ENCODE assay signal across 8 cellular contexts in genomic region chr3:185549111-185549510, GRCh38. TPM values are rescaled to one million over a fixed set of nuclear protein-coding genes. Genes with fewer than 3 reads are reported as not detected.
DNase-seq lines count a peak whose midpoint lies in the region; ATAC-seq and TF ChIP-seq lines count a peak whose summit lies in the region.

No MANE protein-coding gene starts in this region.

- CTCF ChIA-PET in activated CD4-positive, alpha-beta memory T cell treated with anti-CD3 and anti-CD28 coated beads, Interleukin-2, amount 10 ng/mL, durations not matched to agents 7 days and 5 days (lab: Charles Lee), result no interaction called here

- H3K9me3 Mint-ChIP-seq in chondrocyte (ENCODE audit: low read depth), result no peaks in the 10 kb centered on the region
- no peaks in the 10 kb centered on the region for H3K9me3 Mint-ChIP-seq in activated CD4-positive, alpha-beta memory T cell treated with anti-CD3 and anti-CD28 coated beads, Interleukin-2, amount 10 ng/mL, durations not matched to agents 7 days and 5 days
- no peaks in the 10 kb centered on the region for H3K9me3 Mint-ChIP-seq in nephron progenitor cell

- H3K36me3 ChIP-seq in MG63, result no peaks in the 10 kb centered on the region

- no peak for TF ChIP-seq CTCF in chondrocyte (IDR thresholded peaks at IDR 0.05)
- TF ChIP-seq CTCF in nephron progenitor cell (IDR thresholded peaks at IDR 0.05), result no peak

- H3K36me3 Mint-ChIP-seq in chondrocyte (ENCODE audit: low read depth) (no peaks in the 10 kb centered on the region), nephron progenitor cell (ENCODE audit: low read depth) (no peaks in the 10 kb centered on the region)
- H3K36me3 Mint-ChIP-seq in activated CD4-positive, alpha-beta memory T cell treated with anti-CD3 and anti-CD28 coated beads, Interleukin-2, amount 10 ng/mL, durations not matched to agents 7 days and 5 days (ENCODE audit: low read depth), result no peaks in the 10 kb centered on the region

- no peaks in the 10 kb centered on the region for H3K9me3 ChIP-seq in MG63

- no peak for ATAC-seq in GM19328 (IDR thresholded peaks at IDR 0.05; ENCODE audit: unreplicated experiment)

- DNase-seq in AG08396 (ENCODE audit: low spot score) (peak; percentile 86), MG63 (peak; percentile 88), chondrocyte (ENCODE audit: low spot score) (no peak), lung microvascular endothelial cell (ENCODE audit: low read depth in 2 of 2) (peak; percentile 90 to 93), nephron progenitor cell (no peak), NCI-H82 treated with DMSO at 0.1 percent for 48 hours (lab: John Stamatoyannopoulos, UW; ENCODE audit: unreplicated experiment) (no peak)
- no peak for DNase-seq in activated CD4-positive, alpha-beta memory T cell treated with anti-CD3 and anti-CD28 coated beads, Interleukin-2, amount 10 ng/mL, durations not matched to agents 7 days and 5 days

- H3K4me1 Mint-ChIP-seq in chondrocyte (ENCODE audit: low read depth), result peaks cover 22% of the 10 kb centered on the region
- H3K4me1 Mint-ChIP-seq in activated CD4-positive, alpha-beta memory T cell treated with anti-CD3 and anti-CD28 coated beads, Interleukin-2, amount 10 ng/mL, durations not matched to agents 7 days and 5 days, result peaks cover 14% of the 10 kb centered on the region
- peaks cover 8% of the 10 kb centered on the region for H3K4me1 Mint-ChIP-seq in nephron progenitor cell

- H3K27ac Mint-ChIP-seq in chondrocyte (ENCODE audit: unreplicated experiment), result peak overlapping the region; percentile 80
- H3K27ac Mint-ChIP-seq in activated CD4-positive, alpha-beta memory T cell treated with anti-CD3 and anti-CD28 coated beads, Interleukin-2, amount 10 ng/mL, durations not matched to agents 7 days and 5 days, result no peak overlapping the region
- H3K27ac Mint-ChIP-seq in nephron progenitor cell, result no peak overlapping the region

- no peak overlapping the region for H3K4me3 ChIP-seq in MG63

- no peaks in the 10 kb centered on the region for H3K27me3 ChIP-seq in MG63

- no peak overlapping the region for H3K4me3 Mint-ChIP-seq in chondrocyte (ENCODE audit: unreplicated experiment)
- H3K4me3 Mint-ChIP-seq in activated CD4-positive, alpha-beta memory T cell treated with anti-CD3 and anti-CD28 coated beads, Interleukin-2, amount 10 ng/mL, durations not matched to agents 7 days and 5 days, result no peak overlapping the region
- no peak overlapping the region for H3K4me3 Mint-ChIP-seq in nephron progenitor cell

- H3K27me3 Mint-ChIP-seq in chondrocyte (ENCODE audit: low read depth) (no peaks in the 10 kb centered on the region), nephron progenitor cell (ENCODE audit: low read depth, poor library complexity) (no peaks in the 10 kb centered on the region)
- H3K27me3 Mint-ChIP-seq in activated CD4-positive, alpha-beta memory T cell treated with anti-CD3 and anti-CD28 coated beads, Interleukin-2, amount 10 ng/mL, durations not matched to agents 7 days and 5 days, result no peaks in the 10 kb centered on the region

- POLR2A ChIA-PET in activated CD4-positive, alpha-beta memory T cell treated with anti-CD3 and anti-CD28 coated beads, Interleukin-2, amount 10 ng/mL, durations not matched to agents 7 days and 5 days (lab: Charles Lee), result no interaction called here

RNA-seq across cellular contexts. Expression of gene LIPH, which starts 3.3 kb away (rescaled TPM):
- total RNA-seq in MG63 (2014; rRNA removed; shearing (Covaris generic); ENCODE audit: low replicate concordance), result not detected in 2 replicates
- total RNA-seq in chondrocyte (0.40 to 0.49 TPM in 2 of 3 replicates, not detected in the other), lung microvascular endothelial cell (not detected in 2 replicates)
- total RNA-seq in activated CD4-positive, alpha-beta memory T cell treated with anti-CD3 and anti-CD28 coated beads, Interleukin-2, amount 10 ng/mL, durations not matched to agents 7 days and 5 days, result not detected

RNA-seq across cellular contexts. Expression of gene SENP2, which starts 37.0 kb away (rescaled TPM):
- 30.5 and 103 TPM in 2 replicates for total RNA-seq in MG63 (2014; rRNA removed; shearing (Covaris generic); ENCODE audit: low replicate concordance)
- total RNA-seq in chondrocyte (39.4 to 45.5 TPM (median 41.2 TPM) in 3 replicates), lung microvascular endothelial cell (18.5 and 22.0 TPM in 2 replicates)
- 10 to 100 TPM; 32.8 to 33.6 TPM for total RNA-seq in activated CD4-positive, alpha-beta memory T cell treated with anti-CD3 and anti-CD28 coated beads, Interleukin-2, amount 10 ng/mL, durations not matched to agents 7 days and 5 days

RNA-seq across cellular contexts. Expression of gene TMEM41A, which starts 50.3 kb away (rescaled TPM):
- 16.9 and 18.3 TPM in 2 replicates for total RNA-seq in MG63 (2014; rRNA removed; shearing (Covaris generic); ENCODE audit: low replicate concordance)
- total RNA-seq in chondrocyte (15.1 to 15.9 TPM (median 15.5 TPM) in 3 replicates), lung microvascular endothelial cell (5.4 and 6.9 TPM in 2 replicates)
- 10 to 100 TPM; 21.4 to 21.8 TPM for total RNA-seq in activated CD4-positive, alpha-beta memory T cell treated with anti-CD3 and anti-CD28 coated beads, Interleukin-2, amount 10 ng/mL, durations not matched to agents 7 days and 5 days

Comparison
In these comparisons a context has a peak if more than half of its experiments do, and no peak if none do; other contexts are left out.
1. DNase-seq: peak in AG08396 (single experiment), MG63 (single experiment) and lung microvascular endothelial cell (2 of 2); none in chondrocyte (single experiment), activated CD4-positive, alpha-beta memory T cell treated with anti-CD3 and anti-CD28 coated beads, Interleukin-2, amount 10 ng/mL, durations not matched to agents 7 days and 5 days (single experiment), nephron progenitor cell (single experiment) and NCI-H82 treated with DMSO at 0.1 percent for 48 hours (single experiment).